In the genomic region with DNA sequence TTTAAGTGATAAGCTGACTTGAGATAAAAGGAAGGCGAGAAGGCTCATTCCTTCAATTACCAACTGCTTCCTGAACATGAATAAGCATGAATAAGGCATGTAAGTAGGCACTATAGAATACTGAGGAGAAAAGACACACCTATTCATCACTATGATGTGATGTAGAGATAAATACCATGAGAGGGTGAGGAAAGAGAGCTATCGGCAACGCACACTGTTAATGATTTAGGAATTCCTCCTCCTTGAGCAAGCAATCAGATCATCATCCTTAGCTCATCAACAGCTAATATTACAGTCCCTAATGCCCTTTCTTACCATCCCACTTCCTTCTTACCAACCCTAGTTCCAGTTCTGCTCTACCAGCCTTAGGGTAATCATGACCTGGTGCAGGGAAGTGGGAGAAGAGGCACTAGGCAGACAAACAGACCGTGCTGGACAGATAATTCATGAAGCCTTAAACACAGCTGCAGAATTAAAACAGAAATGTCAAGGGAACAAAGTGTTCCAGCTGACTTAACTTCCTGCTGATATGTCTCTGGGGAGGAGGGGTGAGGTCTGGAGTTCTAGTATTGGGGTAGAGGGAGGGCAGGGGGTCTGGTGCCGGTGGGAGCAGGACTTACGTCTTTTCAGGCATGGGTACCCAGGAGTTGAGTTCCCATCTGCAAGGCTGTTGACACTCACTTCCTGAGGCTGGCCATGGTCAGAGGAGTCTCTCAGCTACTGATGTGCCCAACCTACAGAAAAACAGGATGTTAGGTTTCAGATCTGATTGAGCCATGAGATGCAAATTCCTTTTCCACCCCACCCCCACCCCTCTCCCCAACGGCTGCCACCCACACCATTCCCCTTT, we compare ENCODE assay signal across 8 cellular contexts. TPM values are rescaled to one million over a fixed set of nuclear protein-coding genes. Genes with fewer than 3 reads are reported as not detected.
A peak's percentile ranks its signal among the peaks of the same experiment; 100 is the strongest.
DNase-seq lines count a peak whose midpoint lies in the region; ATAC-seq and TF ChIP-seq lines count a peak whose summit lies in the region.

No MANE protein-coding gene starts in this region.

- no peak for TF ChIP-seq POLR2A in NB4 (IDR thresholded peaks at IDR 0.05; ENCODE audit: extremely low read depth, insufficient read length)
- no peak for TF ChIP-seq POLR2A in prostate gland (IDR thresholded peaks at IDR 0.05)

- peak overlapping the region; percentile 77 for H3K27ac Mint-ChIP-seq in central memory CD8-positive, alpha-beta T cell (ENCODE audit: low read depth)
- peak overlapping the region; percentile 75 for H3K27ac Mint-ChIP-seq in memory B cell

- peak; percentile 75 for ATAC-seq in GM21737 (IDR thresholded peaks at IDR 0.05; ENCODE audit: unreplicated experiment)
- ATAC-seq in central memory CD8-positive, alpha-beta T cell (replicated peaks; ENCODE audit: extremely low read depth, poor library complexity, severe bottlenecking), result peak; percentile 64
- peak; percentile 78 for ATAC-seq in memory B cell (ENCODE audit: low read depth)
- no peak for ATAC-seq in HG03439 (IDR thresholded peaks at IDR 0.05; ENCODE audit: unreplicated experiment)

- H3K36me3 ChIP-seq in SJCRH30 (no peaks in the 10 kb centered on the region), prostate gland (no peaks in the 10 kb centered on the region)

- peaks cover 1% of the 10 kb centered on the region for H3K36me3 Mint-ChIP-seq in central memory CD8-positive, alpha-beta T cell (ENCODE audit: insufficient read depth)
- H3K36me3 Mint-ChIP-seq in memory B cell, result no peaks in the 10 kb centered on the region

- H3K4me3 ChIP-seq in NB4 (ENCODE audit: low read depth, low read length) (peak overlapping the region; percentile 57), SJCRH30 (no peak overlapping the region), prostate gland (no peak overlapping the region)

- H3K27me3 ChIP-seq in SJCRH30 (no peaks in the 10 kb centered on the region), prostate gland (replicated peaks; ENCODE audit: insufficient read depth) (no peaks in the 10 kb centered on the region)

- H3K4me3 Mint-ChIP-seq in central memory CD8-positive, alpha-beta T cell, result peak overlapping the region; percentile 56
- H3K4me3 Mint-ChIP-seq in memory B cell, result peak overlapping the region; percentile 74

- no peaks in the 10 kb centered on the region for H3K9me3 Mint-ChIP-seq in central memory CD8-positive, alpha-beta T cell
- H3K9me3 Mint-ChIP-seq in memory B cell, result peaks cover 1% of the 10 kb centered on the region

- TF ChIP-seq CTCF in NB4 (IDR thresholded peaks at IDR 0.05; ENCODE audit: low read depth, low read length), result no peak
- TF ChIP-seq CTCF in prostate gland (IDR thresholded peaks at IDR 0.05), result no peak

- H3K4me1 Mint-ChIP-seq in central memory CD8-positive, alpha-beta T cell, result peaks cover 53% of the 10 kb centered on the region
- peaks cover 70% of the 10 kb centered on the region for H3K4me1 Mint-ChIP-seq in memory B cell

- intact Hi-C loops in prostate gland (cut with DNase I), result no loop called here

- WGBS in prostate gland, result 56% methylated on average over 7 of the region's 7 CpGs

- H3K4me1 ChIP-seq in SJCRH30, result peaks cover 4% of the 10 kb centered on the region; the same call in 1 of the 2 replicates
- H3K4me1 ChIP-seq in prostate gland (replicated peaks), result no peaks in the 10 kb centered on the region

- DNase-seq in GM03348 (ENCODE audit: low spot score), result peak; percentile 65
- peak; percentile 92 for DNase-seq in NB4 (ENCODE audit: low read depth)
- DNase-seq in central memory CD8-positive, alpha-beta T cell (ENCODE audit: low spot score in 2 of 2), result no peak
- peak; percentile 38 to 59 for DNase-seq in memory B cell (ENCODE audit: low spot score in 2 of 2)
- DNase-seq in SJCRH30, result no peak
- no peak for DNase-seq in prostate gland (ENCODE audit: low spot score)

- no peaks in the 10 kb centered on the region for H3K27me3 Mint-ChIP-seq in central memory CD8-positive, alpha-beta T cell
- H3K27me3 Mint-ChIP-seq in memory B cell, result no peaks in the 10 kb centered on the region

- H3K9me3 ChIP-seq in SJCRH30 (replicated peaks) (no peaks in the 10 kb centered on the region; the same call in 1 of the 2 replicates), prostate gland (no peaks in the 10 kb centered on the region)

- H3K27ac ChIP-seq in SJCRH30, result no peak overlapping the region
- H3K27ac ChIP-seq in prostate gland, result no peak overlapping the region

RNA-seq across cellular contexts. Expression of a gene that starts 12.7 kb away (rescaled TPM):
- total RNA-seq in SJCRH30 (2014; rRNA removed; shearing (Covaris generic)), result 0.16 and 0.20 TPM in 2 replicates
- total RNA-seq in prostate gland, result 10 to 100 TPM in 1 of 2 donors, 1 to 10 TPM in 1; 2.8 to 13.8 TPM

Comparison
In these comparisons a context has a peak if more than half of its experiments do, and no peak if none do; other contexts are left out.
1. DNase-seq: peak in GM03348 (single experiment), NB4 (single experiment) and memory B cell (2 of 2); none in central memory CD8-positive, alpha-beta T cell (0 of 2), SJCRH30 (0 of 2) and prostate gland (single experiment).